Comparison of ENCODE assay signal across 11 cellular contexts in genomic region chr20:37915800-37916570, GRCh38. TPM values are rescaled to one million over a fixed set of nuclear protein-coding genes. Genes with fewer than 3 reads are reported as not detected.
DNase-seq lines count a peak whose midpoint lies in the region; ATAC-seq lines count a peak whose summit lies in the region.
"Had no signal": no experiment of that assay in that cellular context is flagged by ENCODE, and none has a peak within 500 bp of the region (broad histone marks: within the 10 kb centered on the region; RNA-seq: fewer than 3 reads in every experiment).

No MANE protein-coding gene starts in this region.

- H3K4me3 ChIP-seq in SK-N-MC (peak overlapping the region; percentile 75), iPS-15b (ENCODE audit: low read depth, low read length) (peak overlapping the region; percentile 71), skeletal muscle satellite cell (ENCODE audit: low read length) (no peak overlapping the region)

- H3K9ac ChIP-seq in SK-N-MC (ENCODE audit: insufficient read length) (no peak overlapping the region), iPS-15b (ENCODE audit: low read depth, low read length) (no peak overlapping the region), skeletal muscle satellite cell (ENCODE audit: low read depth, low read length) (no peak overlapping the region)

- H3K27me3 ChIP-seq in iPS-15b (ENCODE audit: control insufficient read depth, insufficient read depth, low read length) (peaks cover 11% of the 10 kb centered on the region), skeletal muscle satellite cell (ENCODE audit: control insufficient read depth, insufficient read depth, low read length) (peaks cover 94% of the 10 kb centered on the region)

- ATAC-seq in GM19324 (IDR thresholded peaks at IDR 0.05; ENCODE audit: low FRiP score, unreplicated experiment) (no peak), GM21360 (IDR thresholded peaks at IDR 0.05; ENCODE audit: unreplicated experiment) (no peak)

- no peaks in the 10 kb centered on the region for H3K36me3 ChIP-seq in SK-N-MC (ENCODE audit: insufficient read depth, low read length)
- H3K36me3 ChIP-seq in iPS-15b (ENCODE audit: control insufficient read depth, insufficient read depth, low read length) = no peaks in the 10 kb centered on the region
- H3K36me3 ChIP-seq in skeletal muscle satellite cell (ENCODE audit: insufficient read depth, low read length) = no peaks in the 10 kb centered on the region
- H3K36me3 ChIP-seq: ascending aorta had no signal

- peak; percentile 61 for DNase-seq in NCI-H82 (lab: John Stamatoyannopoulos, UW)
- DNase-seq in NCI-H82 treated with DMSO at 0.1 percent for 48 hours (lab: John Stamatoyannopoulos, UW; ENCODE audit: unreplicated experiment) = no peak
- no peak for DNase-seq in SK-N-MC (ENCODE audit: low read depth, low spot score)
- no peak for DNase-seq in NK-92 treated with Interleukin-12 subunit alpha and Interleukin-12 subunit beta, amount 100 ng/mL, for 24 hours (lab: John Stamatoyannopoulos, UW)
- DNase-seq: ACHN, T-helper 2 cell had no signal

- H3K4me1 ChIP-seq in iPS-15b (ENCODE audit: control insufficient read depth, insufficient read depth, low read length) (peaks cover 8% of the 10 kb centered on the region), skeletal muscle satellite cell (ENCODE audit: control insufficient read depth, insufficient read depth, low read length) (peaks cover 8% of the 10 kb centered on the region)

- peak overlapping the region; percentile 97 for H3K27ac ChIP-seq in SK-N-MC
- H3K27ac ChIP-seq: ascending aorta had no signal

- H3K4me2 ChIP-seq in skeletal muscle satellite cell (ENCODE audit: low read length) = peak overlapping the region; percentile 17

- H3K9me3 ChIP-seq in SK-N-MC (ENCODE audit: low read depth, low read length) (no peaks in the 10 kb centered on the region), iPS-15b (ENCODE audit: control insufficient read depth, insufficient read depth, low read length) (no peaks in the 10 kb centered on the region), skeletal muscle satellite cell (replicated peaks; ENCODE audit: low read length) (no peaks in the 10 kb centered on the region)
- H3K9me3 ChIP-seq: ascending aorta had no signal

RNA-seq across cellular contexts. Expression of gene VSTM2L, which starts 13.1 kb away (rescaled TPM):
- 0.51 and 1.1 TPM in 2 replicates for total RNA-seq in skeletal muscle satellite cell (2012; rRNA removed)
